ENCODE assay signal across 1 cellular context in the genomic region with DNA sequence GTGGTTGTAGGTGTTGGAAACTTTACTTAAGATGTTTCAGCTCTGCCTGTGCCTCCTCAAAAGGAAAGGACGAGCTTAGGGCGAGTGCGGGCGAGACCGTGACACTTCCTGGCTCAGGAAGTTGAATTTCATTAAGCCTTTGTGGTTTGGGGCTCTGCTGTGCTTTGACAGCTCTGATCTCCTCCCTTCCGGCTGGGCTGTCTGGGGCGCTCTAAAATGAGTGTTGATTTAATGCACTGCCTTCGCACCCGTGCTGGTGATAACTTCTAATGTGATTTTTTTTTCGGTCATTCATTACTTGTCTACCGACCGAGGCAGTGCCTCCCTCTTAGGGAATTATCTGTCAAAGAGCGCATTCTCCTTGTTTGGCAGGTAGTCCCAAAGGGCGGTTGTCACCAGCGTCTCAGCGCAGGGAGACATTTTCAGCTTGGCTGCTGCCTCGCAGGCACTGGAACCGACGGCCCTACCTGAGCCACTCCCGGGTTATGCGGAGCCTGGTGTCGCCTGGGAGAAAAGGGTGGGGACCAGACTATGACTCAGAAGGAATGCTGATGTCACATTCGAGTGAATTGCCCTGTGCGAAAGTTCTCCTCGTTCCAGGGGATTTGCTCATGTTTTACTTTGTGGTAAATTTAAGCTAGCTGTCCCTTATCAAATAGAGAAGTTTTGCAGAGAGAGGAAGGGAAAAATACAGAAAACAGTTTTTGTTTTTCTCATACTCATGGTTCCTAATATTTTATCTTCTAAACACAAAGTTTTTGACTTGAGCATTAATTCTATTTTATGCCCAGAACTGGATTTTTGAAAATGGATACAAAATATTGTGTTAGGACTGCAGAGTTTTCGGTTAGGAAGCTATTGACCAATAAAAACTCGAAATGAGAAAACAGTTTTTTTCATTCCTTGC.
TF ChIP-seq lines count a peak whose summit lies in the region.

No MANE protein-coding gene starts in this region.

TF ChIP-seq in K562, 482 proteins besides CTCF, POLR2A, EP300 and RAD21 (continued from another document and continues in another):
- TF ChIP-seq, protein P1, sequence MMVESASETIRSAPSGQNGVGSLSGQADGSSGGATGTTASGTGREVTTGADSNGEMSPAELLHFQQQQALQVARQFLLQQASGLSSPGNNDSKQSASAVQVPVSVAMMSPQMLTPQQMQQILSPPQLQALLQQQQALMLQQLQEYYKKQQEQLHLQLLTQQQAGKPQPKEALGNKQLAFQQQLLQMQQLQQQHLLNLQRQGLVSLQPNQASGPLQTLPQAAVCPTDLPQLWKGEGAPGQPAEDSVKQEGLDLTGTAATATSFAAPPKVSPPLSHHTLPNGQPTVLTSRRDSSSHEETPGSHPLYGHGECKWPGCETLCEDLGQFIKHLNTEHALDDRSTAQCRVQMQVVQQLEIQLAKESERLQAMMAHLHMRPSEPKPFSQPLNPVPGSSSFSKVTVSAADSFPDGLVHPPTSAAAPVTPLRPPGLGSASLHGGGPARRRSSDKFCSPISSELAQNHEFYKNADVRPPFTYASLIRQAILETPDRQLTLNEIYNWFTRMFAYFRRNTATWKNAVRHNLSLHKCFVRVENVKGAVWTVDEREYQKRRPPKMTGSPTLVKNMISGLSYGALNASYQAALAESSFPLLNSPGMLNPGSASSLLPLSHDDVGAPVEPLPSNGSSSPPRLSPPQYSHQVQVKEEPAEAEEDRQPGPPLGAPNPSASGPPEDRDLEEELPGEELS (CRISPR knock-in tag; IDR thresholded peaks at IDR 0.05; ENCODE audit: borderline replicate concordance): no peak
- TF ChIP-seq TAF1 (IDR thresholded peaks at IDR 0.05; ENCODE audit: control insufficient read depth, extremely low read depth, insufficient read depth, low read length, severe bottlenecking): peak; percentile 79
- TF ChIP-seq ZC3H11A (IDR thresholded peaks at IDR 0.05; ENCODE audit: low read depth, low read length): no peak
- TF ChIP-seq, protein P2, sequence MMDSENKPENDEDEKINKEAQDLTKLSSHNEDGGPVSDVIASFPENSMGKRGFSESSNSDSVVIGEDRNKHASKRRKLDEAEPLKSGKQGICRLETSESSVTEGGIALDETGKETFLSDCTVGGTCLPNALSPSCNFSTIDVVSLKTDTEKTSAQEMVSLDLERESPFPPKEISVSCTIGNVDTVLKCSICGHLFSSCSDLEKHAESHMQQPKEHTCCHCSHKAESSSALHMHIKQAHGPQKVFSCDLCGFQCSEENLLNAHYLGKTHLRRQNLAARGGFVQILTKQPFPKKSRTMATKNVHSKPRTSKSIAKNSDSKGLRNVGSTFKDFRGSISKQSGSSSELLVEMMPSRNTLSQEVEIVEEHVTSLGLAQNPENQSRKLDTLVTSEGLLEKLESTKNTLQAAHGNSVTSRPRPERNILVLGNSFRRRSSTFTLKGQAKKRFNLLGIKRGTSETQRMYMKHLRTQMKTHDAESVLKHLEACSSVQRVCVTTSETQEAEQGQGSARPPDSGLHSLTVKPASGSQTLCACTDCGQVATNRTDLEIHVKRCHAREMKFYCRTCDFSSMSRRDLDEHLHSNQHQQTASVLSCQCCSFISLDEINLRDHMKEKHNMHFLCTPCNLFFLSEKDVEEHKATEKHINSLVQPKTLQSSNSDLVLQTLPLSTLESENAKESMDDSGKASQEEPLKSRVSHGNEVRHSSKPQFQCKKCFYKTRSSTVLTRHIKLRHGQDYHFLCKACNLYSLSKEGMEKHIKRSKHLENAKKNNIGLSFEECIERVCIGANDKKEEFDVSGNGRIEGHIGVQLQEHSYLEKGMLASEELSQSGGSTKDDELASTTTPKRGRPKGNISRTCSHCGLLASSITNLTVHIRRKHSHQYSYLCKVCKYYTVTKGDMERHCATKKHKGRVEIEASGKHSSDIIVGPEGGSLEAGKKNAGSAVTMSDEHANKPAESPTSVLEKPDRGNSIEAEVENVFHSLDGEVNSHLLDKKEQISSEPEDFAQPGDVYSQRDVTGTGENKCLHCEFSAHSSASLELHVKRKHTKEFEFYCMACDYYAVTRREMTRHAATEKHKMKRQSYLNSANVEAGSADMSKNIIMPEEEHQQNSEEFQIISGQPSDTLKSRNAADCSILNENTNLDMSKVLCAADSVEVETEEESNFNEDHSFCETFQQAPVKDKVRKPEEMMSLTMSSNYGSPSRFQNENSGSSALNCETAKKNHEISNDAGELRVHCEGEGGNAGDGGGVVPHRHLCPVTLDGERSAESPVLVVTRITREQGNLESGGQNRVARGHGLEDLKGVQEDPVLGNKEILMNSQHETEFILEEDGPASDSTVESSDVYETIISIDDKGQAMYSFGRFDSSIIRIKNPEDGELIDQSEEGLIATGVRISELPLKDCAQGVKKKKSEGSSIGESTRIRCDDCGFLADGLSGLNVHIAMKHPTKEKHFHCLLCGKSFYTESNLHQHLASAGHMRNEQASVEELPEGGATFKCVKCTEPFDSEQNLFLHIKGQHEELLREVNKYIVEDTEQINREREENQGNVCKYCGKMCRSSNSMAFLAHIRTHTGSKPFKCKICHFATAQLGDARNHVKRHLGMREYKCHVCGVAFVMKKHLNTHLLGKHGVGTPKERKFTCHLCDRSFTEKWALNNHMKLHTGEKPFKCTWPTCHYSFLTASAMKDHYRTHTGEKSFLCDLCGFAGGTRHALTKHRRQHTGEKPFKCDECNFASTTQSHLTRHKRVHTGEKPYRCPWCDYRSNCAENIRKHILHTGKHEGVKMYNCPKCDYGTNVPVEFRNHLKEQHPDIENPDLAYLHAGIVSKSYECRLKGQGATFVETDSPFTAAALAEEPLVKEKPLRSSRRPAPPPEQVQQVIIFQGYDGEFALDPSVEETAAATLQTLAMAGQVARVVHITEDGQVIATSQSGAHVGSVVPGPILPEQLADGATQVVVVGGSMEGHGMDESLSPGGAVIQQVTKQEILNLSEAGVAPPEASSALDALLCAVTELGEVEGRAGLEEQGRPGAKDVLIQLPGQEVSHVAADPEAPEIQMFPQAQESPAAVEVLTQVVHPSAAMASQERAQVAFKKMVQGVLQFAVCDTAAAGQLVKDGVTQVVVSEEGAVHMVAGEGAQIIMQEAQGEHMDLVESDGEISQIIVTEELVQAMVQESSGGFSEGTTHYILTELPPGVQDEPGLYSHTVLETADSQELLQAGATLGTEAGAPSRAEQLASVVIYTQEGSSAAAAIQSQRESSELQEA (IDR thresholded peaks at IDR 0.05; ENCODE audit: low read depth): no peak
- TF ChIP-seq RHOXF2B (CRISPR knock-in tag; conservative IDR thresholded peaks at IDR 0.05): no peak
- TF ChIP-seq KLF16 (IDR thresholded peaks at IDR 0.05): peak; percentile 54; the same call in 1 of the 2 replicates
- TF ChIP-seq RB1 (IDR thresholded peaks at IDR 0.05; ENCODE audit: low read depth): peak; percentile 42; the same call in 1 of the 2 replicates
- TF ChIP-seq NBN (IDR thresholded peaks at IDR 0.05; ENCODE audit: low read depth): peak; percentile 94
- TF ChIP-seq DACH1 (IDR thresholded peaks at IDR 0.05; ENCODE audit: partially characterized antibody): no peak
- peak; percentile 82 for TF ChIP-seq NFE2 (IDR thresholded peaks at IDR 0.05; ENCODE audit: low read depth)
- TF ChIP-seq, protein P3, sequence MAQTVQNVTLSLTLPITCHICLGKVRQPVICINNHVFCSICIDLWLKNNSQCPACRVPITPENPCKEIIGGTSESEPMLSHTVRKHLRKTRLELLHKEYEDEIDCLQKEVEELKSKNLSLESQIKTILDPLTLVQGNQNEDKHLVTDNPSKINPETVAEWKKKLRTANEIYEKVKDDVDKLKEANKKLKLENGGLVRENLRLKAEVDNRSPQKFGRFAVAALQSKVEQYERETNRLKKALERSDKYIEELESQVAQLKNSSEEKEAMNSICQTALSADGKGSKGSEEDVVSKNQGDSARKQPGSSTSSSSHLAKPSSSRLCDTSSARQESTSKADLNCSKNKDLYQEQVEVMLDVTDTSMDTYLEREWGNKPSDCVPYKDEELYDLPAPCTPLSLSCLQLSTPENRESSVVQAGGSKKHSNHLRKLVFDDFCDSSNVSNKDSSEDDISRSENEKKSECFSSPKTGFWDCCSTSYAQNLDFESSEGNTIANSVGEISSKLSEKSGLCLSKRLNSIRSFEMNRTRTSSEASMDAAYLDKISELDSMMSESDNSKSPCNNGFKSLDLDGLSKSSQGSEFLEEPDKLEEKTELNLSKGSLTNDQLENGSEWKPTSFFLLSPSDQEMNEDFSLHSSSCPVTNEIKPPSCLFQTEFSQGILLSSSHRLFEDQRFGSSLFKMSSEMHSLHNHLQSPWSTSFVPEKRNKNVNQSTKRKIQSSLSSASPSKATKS (CRISPR knock-in tag; IDR thresholded peaks at IDR 0.05): no peak
- peak; percentile 78; the same call in 1 of the 2 replicates for TF ChIP-seq HDAC2 (IDR thresholded peaks at IDR 0.05)
- peak; percentile 96 for TF ChIP-seq CEBPG (CRISPR knock-in tag; IDR thresholded peaks at IDR 0.05)
- TF ChIP-seq CEBPG (tag; conservative IDR thresholded peaks at IDR 0.05 in 1 of 2, IDR thresholded peaks at IDR 0.05 in 1 of 2): peak; percentile 72 to 80
- TF ChIP-seq, protein P4, sequence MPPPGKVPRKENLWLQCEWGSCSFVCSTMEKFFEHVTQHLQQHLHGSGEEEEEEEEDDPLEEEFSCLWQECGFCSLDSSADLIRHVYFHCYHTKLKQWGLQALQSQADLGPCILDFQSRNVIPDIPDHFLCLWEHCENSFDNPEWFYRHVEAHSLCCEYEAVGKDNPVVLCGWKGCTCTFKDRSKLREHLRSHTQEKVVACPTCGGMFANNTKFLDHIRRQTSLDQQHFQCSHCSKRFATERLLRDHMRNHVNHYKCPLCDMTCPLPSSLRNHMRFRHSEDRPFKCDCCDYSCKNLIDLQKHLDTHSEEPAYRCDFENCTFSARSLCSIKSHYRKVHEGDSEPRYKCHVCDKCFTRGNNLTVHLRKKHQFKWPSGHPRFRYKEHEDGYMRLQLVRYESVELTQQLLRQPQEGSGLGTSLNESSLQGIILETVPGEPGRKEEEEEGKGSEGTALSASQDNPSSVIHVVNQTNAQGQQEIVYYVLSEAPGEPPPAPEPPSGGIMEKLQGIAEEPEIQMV (tag; conservative IDR thresholded peaks at IDR 0.05; ENCODE audit: low read depth): 0 out of 2 replicates have a peak, but pooled peaks have one; percentile 4
- no peak for TF ChIP-seq SRSF9 (IDR thresholded peaks at IDR 0.05; ENCODE audit: borderline replicate concordance, low read depth, low read length)
- no peak for TF ChIP-seq ZNF586 (CRISPR knock-in tag; conservative IDR thresholded peaks at IDR 0.05)
- TF ChIP-seq, protein P5, sequence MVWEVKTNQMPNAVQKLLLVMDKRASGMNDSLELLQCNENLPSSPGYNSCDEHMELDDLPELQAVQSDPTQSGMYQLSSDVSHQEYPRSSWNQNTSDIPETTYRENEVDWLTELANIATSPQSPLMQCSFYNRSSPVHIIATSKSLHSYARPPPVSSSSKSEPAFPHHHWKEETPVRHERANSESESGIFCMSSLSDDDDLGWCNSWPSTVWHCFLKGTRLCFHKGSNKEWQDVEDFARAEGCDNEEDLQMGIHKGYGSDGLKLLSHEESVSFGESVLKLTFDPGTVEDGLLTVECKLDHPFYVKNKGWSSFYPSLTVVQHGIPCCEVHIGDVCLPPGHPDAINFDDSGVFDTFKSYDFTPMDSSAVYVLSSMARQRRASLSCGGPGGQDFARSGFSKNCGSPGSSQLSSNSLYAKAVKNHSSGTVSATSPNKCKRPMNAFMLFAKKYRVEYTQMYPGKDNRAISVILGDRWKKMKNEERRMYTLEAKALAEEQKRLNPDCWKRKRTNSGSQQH (CRISPR knock-in tag; IDR thresholded peaks at IDR 0.05): peak; percentile 41; the same call in 1 of the 2 replicates
- TF ChIP-seq ZNF212 (CRISPR knock-in tag; IDR thresholded peaks at IDR 0.05): 0 out of 2 replicates have a peak, but pooled peaks have one; percentile 32
- TF ChIP-seq ZKSCAN1 (IDR thresholded peaks at IDR 0.05; ENCODE audit: low read depth, low read length): no peak
- TF ChIP-seq ZNF311 (CRISPR knock-in tag; IDR thresholded peaks at IDR 0.05): no peak
- peak; percentile 62 for TF ChIP-seq CCNT2 (IDR thresholded peaks at IDR 0.05; ENCODE audit: borderline replicate concordance, extremely low read depth, insufficient read length, low read depth, low read length)
- no peak for TF ChIP-seq DNMT1 (IDR thresholded peaks at IDR 0.05)
- TF ChIP-seq NFATC3 (IDR thresholded peaks at IDR 0.05): peak; percentile 20; the same call in 1 of the 2 replicates
- peak; percentile 75; the same call in 1 of the 2 replicates for TF ChIP-seq RNF2 (IDR thresholded peaks at IDR 0.05)
- TF ChIP-seq ETV6 (IDR thresholded peaks at IDR 0.05; ENCODE audit: borderline replicate concordance in 1 of 2, low read depth in 2 of 2, low read length in 1 of 2): no peak
- TF ChIP-seq ETV6 (CRISPR knock-in tag; IDR thresholded peaks at IDR 0.05; ENCODE audit: borderline replicate concordance): no peak
- no peak for TF ChIP-seq ADNP (tag; IDR thresholded peaks at IDR 0.05)
- TF ChIP-seq BRD9 (IDR thresholded peaks at IDR 0.05; ENCODE audit: low read depth, partially characterized antibody): peak; percentile 87
- 0 out of 2 replicates have a peak, but pooled peaks have one; percentile 22 for TF ChIP-seq NR2C1 (IDR thresholded peaks at IDR 0.05)
- no peak for TF ChIP-seq NR2C1 (tag; IDR thresholded peaks at IDR 0.05)
- TF ChIP-seq TEAD1 (CRISPR knock-in tag; IDR thresholded peaks at IDR 0.05): peak; percentile 61 to 86; a peak in 3 of 4 replicates
- no peak for TF ChIP-seq PHF20 (IDR thresholded peaks at IDR 0.05; ENCODE audit: partially characterized antibody)
- no peak for TF ChIP-seq ILF3 (IDR thresholded peaks at IDR 0.05; ENCODE audit: borderline replicate concordance)
- TF ChIP-seq, protein P6, sequence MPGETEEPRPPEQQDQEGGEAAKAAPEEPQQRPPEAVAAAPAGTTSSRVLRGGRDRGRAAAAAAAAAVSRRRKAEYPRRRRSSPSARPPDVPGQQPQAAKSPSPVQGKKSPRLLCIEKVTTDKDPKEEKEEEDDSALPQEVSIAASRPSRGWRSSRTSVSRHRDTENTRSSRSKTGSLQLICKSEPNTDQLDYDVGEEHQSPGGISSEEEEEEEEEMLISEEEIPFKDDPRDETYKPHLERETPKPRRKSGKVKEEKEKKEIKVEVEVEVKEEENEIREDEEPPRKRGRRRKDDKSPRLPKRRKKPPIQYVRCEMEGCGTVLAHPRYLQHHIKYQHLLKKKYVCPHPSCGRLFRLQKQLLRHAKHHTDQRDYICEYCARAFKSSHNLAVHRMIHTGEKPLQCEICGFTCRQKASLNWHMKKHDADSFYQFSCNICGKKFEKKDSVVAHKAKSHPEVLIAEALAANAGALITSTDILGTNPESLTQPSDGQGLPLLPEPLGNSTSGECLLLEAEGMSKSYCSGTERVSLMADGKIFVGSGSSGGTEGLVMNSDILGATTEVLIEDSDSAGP (CRISPR knock-in tag; IDR thresholded peaks at IDR 0.05): no peak
- TF ChIP-seq HDGF (IDR thresholded peaks at IDR 0.05): no peak
- no peak for TF ChIP-seq BRCA1 (IDR thresholded peaks at IDR 0.05)
- no peak for TF ChIP-seq BRCA1 (CRISPR knock-in tag; IDR thresholded peaks at IDR 0.05)
- TF ChIP-seq ZNF699 (CRISPR knock-in tag; IDR thresholded peaks at IDR 0.05; ENCODE audit: insufficient replicate concordance): no peak
- TF ChIP-seq MAFF (IDR thresholded peaks at IDR 0.05; ENCODE audit: low read length): peak; percentile 26; the same call in 1 of the 2 replicates
- no peak for TF ChIP-seq SAFB2 (IDR thresholded peaks at IDR 0.05; ENCODE audit: borderline replicate concordance, low read depth, low read length, severe bottlenecking)
